In the genomic region with DNA sequence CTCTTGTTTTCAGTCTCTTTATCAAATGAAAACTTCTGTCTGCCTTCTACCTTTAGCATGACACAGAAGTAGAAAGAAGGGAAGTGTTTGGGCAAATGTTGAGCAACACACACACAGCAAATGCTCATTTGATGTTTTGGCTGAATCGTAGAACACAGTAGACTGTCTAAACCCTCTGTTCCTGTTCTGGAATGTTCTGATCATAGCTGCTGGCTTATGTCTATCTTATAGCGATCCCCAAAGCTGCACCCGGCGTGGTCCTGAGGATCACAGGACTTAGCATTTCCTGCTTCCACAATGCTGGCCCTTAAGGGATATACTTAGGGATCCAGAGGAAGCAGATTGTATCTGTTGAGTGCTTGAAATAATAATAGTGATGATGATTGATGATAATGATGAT, we compare ENCODE assay signal across 11 cellular contexts. TPM values are rescaled to one million over a fixed set of nuclear protein-coding genes. Genes with fewer than 3 reads are reported as not detected.
DNase-seq lines count a peak whose midpoint lies in the region; ATAC-seq and TF ChIP-seq lines count a peak whose summit lies in the region.
"Had no signal": no experiment of that assay in that cellular context is flagged by ENCODE, and none has a peak within 500 bp of the region (broad histone marks: within the 10 kb centered on the region; RNA-seq: fewer than 3 reads in every experiment).

No MANE protein-coding gene starts in this region.

- WGBS in gastroesophageal sphincter (ENCODE audit: low coverage in 1 of 2), 2 donors = 33 to 59% methylated on average over 3 to 4 of the region's 4 CpGs
- WGBS in testis, 2 donors = 59 to 67% methylated on average over 4 of the region's 4 CpGs

- peak overlapping the region in 3 of 4 donors; percentile 64 to 75 (median 72) for H3K27ac ChIP-seq in gastroesophageal sphincter
- H3K27ac ChIP-seq in testis = peak overlapping the region; percentile 79 to 87

- TF ChIP-seq CTCF in gastroesophageal sphincter (IDR thresholded peaks at IDR 0.05) (no peak), testis (IDR thresholded peaks at IDR 0.05) (no peak)

- TF ChIP-seq EP300 in gastroesophageal sphincter (IDR thresholded peaks at IDR 0.05) = no peak

- H3K9me3 ChIP-seq in gastroesophageal sphincter = no peaks in the 10 kb centered on the region
- no peaks in the 10 kb centered on the region for H3K9me3 ChIP-seq in testis

- H3K36me3 ChIP-seq in gastroesophageal sphincter (no peaks in the 10 kb centered on the region), testis (ENCODE audit: low read depth, missing control alignments) (no peaks in the 10 kb centered on the region)

- intact Hi-C loops in testis (cut with DNase I; ENCODE audit: low total_unique reads) = no loop called here

- ATAC-seq in gastroesophageal sphincter = no peak

- peaks cover 0 to 43% (median 12%) of the 10 kb centered on the region in 3 donors for H3K4me1 ChIP-seq in gastroesophageal sphincter
- peaks cover 50% of the 10 kb centered on the region for H3K4me1 ChIP-seq in testis

- H3K27me3 ChIP-seq in gastroesophageal sphincter (no peaks in the 10 kb centered on the region), testis (no peaks in the 10 kb centered on the region)

- DNase-seq in SIG-M5 treated with dmso at 0.1 percent for 504 hours (lab: John Stamatoyannopoulos, UW; ENCODE audit: unreplicated experiment) (peak; percentile 81), SIG-M5 (lab: John Stamatoyannopoulos, UW) (no peak), SKM-1 treated with dmso at 0.1 percent for 144 hours (lab: John Stamatoyannopoulos, UW; ENCODE audit: unreplicated experiment) (peak; percentile 73), testis (no peak), NCI-H2081 treated with DMSO at 0.1 percent for 48 hours (lab: John Stamatoyannopoulos, UW) (no peak), NCI-H2196 treated with DMSO at 0.1 percent for 48 hours (lab: John Stamatoyannopoulos, UW; ENCODE audit: unreplicated experiment) (no peak), NCI-H526 (lab: John Stamatoyannopoulos, UW) (no peak)
- DNase-seq: DMS79 treated with DMSO at 0.1 percent for 48 hours, NCI-H1105, small intestine had no signal

- TF ChIP-seq POLR2A in gastroesophageal sphincter (IDR thresholded peaks at IDR 0.05) = no peak
- no peak for TF ChIP-seq POLR2A in testis (IDR thresholded peaks at IDR 0.05)

- H3K4me3 ChIP-seq in gastroesophageal sphincter (no peak overlapping the region), testis (no peak overlapping the region)

RNA-seq across cellular contexts. Expression of a gene that starts 15.2 kb away (rescaled TPM):
- total RNA-seq in gastroesophageal sphincter (1 to 10 TPM in 1 of 4 donors, under 1 TPM in 1, not detected in 2; 0.54 to 3.1 TPM), testis (1 to 10 TPM in 1 of 2 donors, under 1 TPM in 1; 0.43 to 2.6 TPM)
- 2.2 TPM for polyA plus RNA-seq in testis (ENCODE audit: insufficient read depth, low read depth, low replicate concordance)

RNA-seq across cellular contexts. Expression of a gene that starts 41.4 kb away (rescaled TPM):
- not detected for total RNA-seq in gastroesophageal sphincter
- under 1 TPM in 1 of 2 donors, not detected in 1; 0.25 TPM for total RNA-seq in testis
- polyA plus RNA-seq in testis (ENCODE audit: insufficient read depth, low read depth, low replicate concordance) = 0.36 TPM

RNA-seq across cellular contexts. Expression of a gene that starts 44.4 kb away (rescaled TPM):
- total RNA-seq in gastroesophageal sphincter = 10 to 100 TPM; 34.5 to 79.5 (median 59.6) TPM
- total RNA-seq in testis = 10 to 100 TPM; 14.2 to 16.8 TPM
- 13.5 TPM for polyA plus RNA-seq in testis (ENCODE audit: insufficient read depth, low read depth, low replicate concordance)

Comparison
In these comparisons a context has a peak if more than half of its experiments do, and no peak if none do; other contexts are left out.
1. DNase-seq: peak in SIG-M5 treated with dmso at 0.1 percent for 504 hours (single experiment) and SKM-1 treated with dmso at 0.1 percent for 144 hours (single experiment); none in SIG-M5 (single experiment), testis (single experiment), NCI-H2081 treated with DMSO at 0.1 percent for 48 hours (single experiment), NCI-H2196 treated with DMSO at 0.1 percent for 48 hours (single experiment) and NCI-H526 (0 of 2).